Comparison of ENCODE assay signal across 8 cellular contexts in the genomic region with DNA sequence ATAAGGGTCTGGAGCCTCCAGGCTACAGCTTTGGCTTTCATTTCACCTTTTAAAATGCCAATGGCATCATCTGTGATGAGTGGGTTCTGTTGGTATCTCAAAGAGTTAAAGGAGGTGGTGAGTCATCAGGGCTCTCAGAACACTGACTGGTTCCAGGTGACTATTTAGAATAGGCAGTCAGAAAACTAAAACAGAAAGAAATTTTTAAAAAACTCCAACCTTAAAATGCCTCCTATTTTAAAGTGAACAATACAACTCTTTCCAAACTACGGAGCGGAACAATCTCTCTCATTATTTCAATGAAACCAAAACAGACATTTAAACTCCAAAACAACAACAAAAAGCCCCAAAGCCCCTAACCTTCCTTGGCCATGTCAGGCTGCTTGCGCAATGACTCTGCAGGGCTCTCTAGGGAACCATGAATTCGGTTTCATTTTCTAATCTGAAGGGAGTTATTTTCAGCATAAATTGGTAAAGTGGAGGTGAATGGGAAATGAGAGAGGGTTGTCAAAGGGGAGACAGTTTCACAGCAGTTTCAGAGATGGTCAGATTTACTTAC.
DNase-seq lines count a peak whose midpoint lies in the region; ATAC-seq and FAIRE-seq lines count a peak whose summit lies in the region.

No MANE protein-coding gene starts in this region.

- peak; percentile 98 for ATAC-seq in GM19328 (IDR thresholded peaks at IDR 0.05; ENCODE audit: unreplicated experiment)
- ATAC-seq in HG03196 (IDR thresholded peaks at IDR 0.05; ENCODE audit: unreplicated experiment): peak; percentile 96

- DNase-seq in DMS79 (lab: John Stamatoyannopoulos, UW) (peak; percentile 4), NCI-H2107 (lab: John Stamatoyannopoulos, UW) (no peak), NCI-H2196 (lab: John Stamatoyannopoulos, UW; ENCODE audit: unreplicated experiment) (no peak), amniotic stem cell (lab: John Stamatoyannopoulos, UW) (no peak)
- no peak for DNase-seq in stimulated activated CD4-positive, alpha-beta T cell treated with anti-CD3 and anti-CD28 coated beads, Interleukin-4, amount 100 ng/mL, for 24 hours

- FAIRE-seq in endometrium (lab: Jason Lieb, UNC): peak; percentile 75
